In genomic region chr3:52385157-52385556, GRCh38 we compare ENCODE assay signal across 8 cellular contexts.
DNase-seq lines count a peak whose midpoint lies in the region; ATAC-seq and TF ChIP-seq lines count a peak whose summit lies in the region.

No MANE protein-coding gene starts in this region.

- no peaks in the 10 kb centered on the region for H3K4me1 ChIP-seq in DND-41 (ENCODE audit: insufficient read depth, low read length)

- peak; percentile 73 for ATAC-seq in DND-41 (ENCODE audit: insufficient read depth, low read depth)
- no peak for ATAC-seq in HG02981 (IDR thresholded peaks at IDR 0.05; ENCODE audit: unreplicated experiment)
- ATAC-seq in HG03378 (IDR thresholded peaks at IDR 0.05; ENCODE audit: unreplicated experiment), result no peak
- ATAC-seq in GM21515 (IDR thresholded peaks at IDR 0.05; ENCODE audit: unreplicated experiment), result no peak

- H3K9ac ChIP-seq in DND-41 (ENCODE audit: low read depth, low read length), result no peak overlapping the region

- H3K4me2 ChIP-seq in DND-41 (ENCODE audit: insufficient read depth, low read length), result no peak overlapping the region

- H2AFZ ChIP-seq in DND-41 (ENCODE audit: low read depth, low read length), result no peak overlapping the region

- DNase-seq in DND-41 (peak; percentile 51), HK-2 (ENCODE audit: unreplicated experiment) (peak; percentile 25), SW480 (ENCODE audit: low spot score) (peak; percentile 45), iris pigment epithelial cell (ENCODE audit: low read depth) (peak; percentile 52), NCI-H345 treated with DMSO at 0.1 percent for 48 hours (lab: John Stamatoyannopoulos, UW; ENCODE audit: unreplicated experiment) (no peak)

- TF ChIP-seq CTCF in DND-41 (IDR thresholded peaks at IDR 0.05; ENCODE audit: borderline replicate concordance, extremely low read depth, low read length, poor library complexity, severe bottlenecking), result peak; percentile 65

- H3K9me3 ChIP-seq in DND-41 (ENCODE audit: insufficient read depth, low read length, severe bottlenecking), result no peaks in the 10 kb centered on the region

- H3K4me3 ChIP-seq in DND-41 (ENCODE audit: low read depth in 1 of 2, low read length in 2 of 2), result no peak overlapping the region

- H3K36me3 ChIP-seq in DND-41 (ENCODE audit: insufficient read depth, low read length), result no peaks in the 10 kb centered on the region

- H3K27ac ChIP-seq in DND-41 (ENCODE audit: low read length), result no peak overlapping the region

- no peaks in the 10 kb centered on the region for H3K79me2 ChIP-seq in DND-41 (ENCODE audit: insufficient read depth, low read length)

- H3K27me3 ChIP-seq in DND-41 (ENCODE audit: insufficient read depth, low read length, poor library complexity), result no peaks in the 10 kb centered on the region

- no peaks in the 10 kb centered on the region; the same call in 1 of the 2 replicates for H4K20me1 ChIP-seq in DND-41 (ENCODE audit: insufficient read depth, low read length)
